ENCODE assay signal across 9 cellular contexts in the genomic region with DNA sequence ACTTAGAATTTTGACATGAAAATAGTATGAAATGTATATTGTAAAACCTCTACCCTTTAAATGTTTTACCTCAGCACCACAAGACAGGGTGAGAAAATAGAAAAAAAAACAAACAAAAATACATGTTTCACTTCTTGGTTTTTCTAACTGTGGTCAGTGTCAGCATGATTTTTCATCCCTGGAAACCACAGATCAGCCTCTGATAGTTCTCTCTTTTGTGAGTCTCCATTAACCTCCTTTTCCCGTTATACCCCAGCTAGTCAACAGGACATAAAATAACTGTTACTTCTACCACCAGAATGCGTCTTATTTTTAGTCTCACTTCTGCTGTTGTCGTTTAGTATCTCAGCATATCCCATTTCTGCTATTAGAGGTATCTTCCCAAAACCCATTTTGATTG. TPM values are rescaled to one million over a fixed set of nuclear protein-coding genes. Genes with fewer than 3 reads are reported as not detected.
DNase-seq lines count a peak whose midpoint lies in the region; ATAC-seq and TF ChIP-seq lines count a peak whose summit lies in the region.
"Had no signal": no experiment of that assay in that cellular context is flagged by ENCODE, and none has a peak within 500 bp of the region (broad histone marks: within the 10 kb centered on the region; RNA-seq: fewer than 3 reads in every experiment).

No MANE protein-coding gene starts in this region.

- H3F3A ChIP-seq in DOHH2 (ENCODE audit: control insufficient read depth, insufficient read depth) (peaks cover 8% of the 10 kb centered on the region), PC-9 (ENCODE audit: insufficient read depth, low read depth) (peaks cover 8% of the 10 kb centered on the region; the same call in 1 of the 2 replicates)

- H3K36me3 Mint-ChIP-seq in activated CD8-positive, alpha-beta T cell treated with anti-CD3 and anti-CD28 coated beads, Interleukin-2, amount 10 ng/mL, durations not matched to agents 7 days and 5 days (ENCODE audit: low read depth): peaks cover 24% of the 10 kb centered on the region

- H3K4me1 ChIP-seq in DOHH2 (ENCODE audit: control insufficient read depth, low read length) (peaks cover 60% of the 10 kb centered on the region), PC-9 (replicated peaks; ENCODE audit: insufficient read depth) (no peaks in the 10 kb centered on the region)

- intact Hi-C loops in PC-9 (cut with micrococcal nuclease; ENCODE audit: unreplicated experiment): no loop called here

- H3K79me2 ChIP-seq in DOHH2 (ENCODE audit: control insufficient read depth, low read length) (peaks cover 87% of the 10 kb centered on the region), PC-9 (ENCODE audit: low read depth) (peaks cover 3% of the 10 kb centered on the region; the same call in 1 of the 2 replicates)

- no peak overlapping the region for H3K4me3 Mint-ChIP-seq in activated CD8-positive, alpha-beta T cell treated with anti-CD3 and anti-CD28 coated beads, Interleukin-2, amount 10 ng/mL, durations not matched to agents 7 days and 5 days

- no peaks in the 10 kb centered on the region for H3K9me2 ChIP-seq in DOHH2 (replicated peaks; ENCODE audit: control insufficient read depth, low read length)
- H3K9me2 ChIP-seq in PC-9 (ENCODE audit: insufficient read depth): no peaks in the 10 kb centered on the region

- H4K20me1 ChIP-seq in DOHH2 (ENCODE audit: control insufficient read depth, insufficient read depth, low read depth, low read length) (no peaks in the 10 kb centered on the region), PC-9 (ENCODE audit: insufficient read depth) (peaks cover 26% of the 10 kb centered on the region)

- no peaks in the 10 kb centered on the region for H3K27me3 Mint-ChIP-seq in activated CD8-positive, alpha-beta T cell treated with anti-CD3 and anti-CD28 coated beads, Interleukin-2, amount 10 ng/mL, durations not matched to agents 7 days and 5 days (ENCODE audit: low read depth)

- no peak for DNase-seq in activated CD8-positive, alpha-beta T cell treated with anti-CD3 and anti-CD28 coated beads, Interleukin-2, amount 10 ng/mL, durations not matched to agents 7 days and 5 days
- no peak for DNase-seq in C1 segment of cervical spinal cord (lab: John Stamatoyannopoulos, UW)
- DNase-seq in GM10248 (ENCODE audit: extremely low spot score): no peak
- DNase-seq in NCI-H2196 treated with DMSO at 0.1 percent for 48 hours (lab: John Stamatoyannopoulos, UW; ENCODE audit: unreplicated experiment): no peak
- DNase-seq in PC-9: no peak
- DNase-seq: DND-41 had no signal

- CTCF ChIA-PET in activated CD8-positive, alpha-beta T cell treated with anti-CD3 and anti-CD28 coated beads, Interleukin-2, amount 10 ng/mL, durations not matched to agents 7 days and 5 days (lab: Charles Lee): no interaction called here
- CTCF ChIA-PET in GM10248 (lab: Yijun Ruan, JAX): no interaction called here
- CTCF ChIA-PET in PC-9 (lab: Charles Lee): no interaction called here

- no TSS peak for BruUV-seq in PC-9 (replicated peaks; lab: Mats Ljungman, UMichigan)

- H3K9me3 ChIP-seq in DOHH2 (ENCODE audit: control insufficient read depth, insufficient read depth, low read length) (no peaks in the 10 kb centered on the region), PC-9 (ENCODE audit: insufficient read depth, low read depth) (no peaks in the 10 kb centered on the region)

- H2AFZ ChIP-seq in PC-9: no peak overlapping the region

- H3K36me3 ChIP-seq in DOHH2 (ENCODE audit: control insufficient read depth, low read length) (peaks cover 71% of the 10 kb centered on the region), PC-9 (ENCODE audit: low read depth) (peaks cover 3% of the 10 kb centered on the region; the same call in 1 of the 2 replicates)

- peak; percentile 83 for ATAC-seq in GM19468 (IDR thresholded peaks at IDR 0.05; ENCODE audit: extremely low read depth, unreplicated experiment)
- ATAC-seq in HG03196 (IDR thresholded peaks at IDR 0.05; ENCODE audit: unreplicated experiment): peak; percentile 88
- peak; percentile 15 for ATAC-seq in activated CD8-positive, alpha-beta T cell treated with anti-CD3 and anti-CD28 coated beads, Interleukin-2, amount 10 ng/mL, durations not matched to agents 7 days and 5 days

- TF ChIP-seq CTCF in DOHH2 (IDR thresholded peaks at IDR 0.05; ENCODE audit: low read depth, low read length, poor library complexity, severe bottlenecking): no peak
- no peak for TF ChIP-seq CTCF in GM10248 (IDR thresholded peaks at IDR 0.05; ENCODE audit: control extremely low read depth, extremely low read depth, low read depth, missing control alignments)
- TF ChIP-seq CTCF in PC-9 (conservative IDR thresholded peaks at IDR 0.05): no peak

- peak overlapping the region; percentile 71 for H3K27ac ChIP-seq in DOHH2 (ENCODE audit: low read depth, low read length)
- H3K27ac ChIP-seq in PC-9: no peak overlapping the region

- POLR2A ChIA-PET in activated CD8-positive, alpha-beta T cell treated with anti-CD3 and anti-CD28 coated beads, Interleukin-2, amount 10 ng/mL, durations not matched to agents 7 days and 5 days (lab: Charles Lee): no interaction called here
- POLR2A ChIA-PET in GM10248 (lab: Yijun Ruan, JAX): no interaction called here
- POLR2A ChIA-PET in PC-9 (lab: Charles Lee; ENCODE audit: unreplicated experiment): no interaction called here

- no peak overlapping the region for H3K27ac Mint-ChIP-seq in activated CD8-positive, alpha-beta T cell treated with anti-CD3 and anti-CD28 coated beads, Interleukin-2, amount 10 ng/mL, durations not matched to agents 7 days and 5 days

- H3K4me2 ChIP-seq in DOHH2 (ENCODE audit: low read length): peak overlapping the region; percentile 65
- H3K4me2 ChIP-seq in PC-9: no peak overlapping the region

- no peaks in the 10 kb centered on the region for H3K27me3 ChIP-seq in DOHH2 (ENCODE audit: control insufficient read depth, low read length)
- H3K27me3 ChIP-seq in PC-9 (ENCODE audit: insufficient read depth, low read depth): no peaks in the 10 kb centered on the region

- H3K4me3 ChIP-seq in DOHH2 (ENCODE audit: low read length): peak overlapping the region; percentile 47
- no peak overlapping the region for H3K4me3 ChIP-seq in PC-9

- H3K4me1 Mint-ChIP-seq in activated CD8-positive, alpha-beta T cell treated with anti-CD3 and anti-CD28 coated beads, Interleukin-2, amount 10 ng/mL, durations not matched to agents 7 days and 5 days (ENCODE audit: low read depth): peaks cover 11% of the 10 kb centered on the region

- no peaks in the 10 kb centered on the region for H3K9me3 Mint-ChIP-seq in activated CD8-positive, alpha-beta T cell treated with anti-CD3 and anti-CD28 coated beads, Interleukin-2, amount 10 ng/mL, durations not matched to agents 7 days and 5 days (ENCODE audit: insufficient read depth)

RNA-seq across cellular contexts. Expression of a gene that starts 48.3 kb away (rescaled TPM):
- under 1 TPM; 0.34 to 0.60 TPM for total RNA-seq in activated CD8-positive, alpha-beta T cell treated with anti-CD3 and anti-CD28 coated beads, Interleukin-2, amount 10 ng/mL, durations not matched to agents 7 days and 5 days
- 6.3 and 6.7 TPM in 2 replicates for total RNA-seq in PC-9 (2021)

Comparison
In these comparisons a context has a peak if more than half of its experiments do, and no peak if none do; other contexts are left out.
1. ATAC-seq: peak in every context shown above with its lines; median percentile 88 in HG03196; 83 in GM19468; 15 in activated CD8-positive, alpha-beta T cell treated with anti-CD3 and anti-CD28 coated beads, Interleukin-2, amount 10 ng/mL, durations not matched to agents 7 days and 5 days.